ENCODE assay signal across 1 cellular context in the genomic region with DNA sequence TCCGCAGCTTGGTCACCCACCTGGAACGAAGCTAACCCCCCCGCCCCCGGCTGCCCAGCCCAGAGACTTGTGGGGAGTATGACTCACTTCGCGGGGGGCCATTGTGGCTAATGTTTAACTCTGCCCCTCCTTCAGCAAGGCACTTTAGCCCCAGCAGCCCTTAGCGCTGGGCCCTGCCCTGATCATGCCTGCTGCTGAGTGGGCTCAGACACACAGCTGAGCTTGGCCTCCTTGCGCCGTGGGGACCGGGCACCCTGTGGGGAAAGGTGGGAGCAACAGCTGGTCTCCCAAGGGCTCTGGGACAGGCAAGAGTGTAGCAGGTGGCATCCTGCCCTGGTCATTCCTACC.
TF ChIP-seq lines count a peak whose summit lies in the region.

No MANE protein-coding gene starts in this region.

TF ChIP-seq in HepG2, 621 proteins besides CTCF, POLR2A, EP300 and RAD21 (continued from another document and continues in another):
- TF ChIP-seq, protein P1, sequence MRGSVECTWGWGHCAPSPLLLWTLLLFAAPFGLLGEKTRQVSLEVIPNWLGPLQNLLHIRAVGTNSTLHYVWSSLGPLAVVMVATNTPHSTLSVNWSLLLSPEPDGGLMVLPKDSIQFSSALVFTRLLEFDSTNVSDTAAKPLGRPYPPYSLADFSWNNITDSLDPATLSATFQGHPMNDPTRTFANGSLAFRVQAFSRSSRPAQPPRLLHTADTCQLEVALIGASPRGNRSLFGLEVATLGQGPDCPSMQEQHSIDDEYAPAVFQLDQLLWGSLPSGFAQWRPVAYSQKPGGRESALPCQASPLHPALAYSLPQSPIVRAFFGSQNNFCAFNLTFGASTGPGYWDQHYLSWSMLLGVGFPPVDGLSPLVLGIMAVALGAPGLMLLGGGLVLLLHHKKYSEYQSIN (CRISPR knock-in tag; IDR thresholded peaks at IDR 0.05; ENCODE audit: borderline replicate concordance), result no peak
- TF ChIP-seq ZNF564 (CRISPR knock-in tag; IDR thresholded peaks at IDR 0.05) (no peak), ZC3H4 (CRISPR knock-in tag; IDR thresholded peaks at IDR 0.05; ENCODE audit: borderline replicate concordance) (no peak), BRD4 (CRISPR knock-in tag; IDR thresholded peaks at IDR 0.05) (peak; percentile 59), ZNF788 (CRISPR knock-in tag; IDR thresholded peaks at IDR 0.05; ENCODE audit: borderline replicate concordance) (peak; percentile 45; the same call in 1 of the 2 replicates), CBFB (CRISPR knock-in tag; IDR thresholded peaks at IDR 0.05) (0 out of 2 replicates have a peak, but pooled peaks have one; percentile 27), SMC3 (IDR thresholded peaks at IDR 0.05; ENCODE audit: low read length) (no peak), ZBTB7B (CRISPR knock-in tag; IDR thresholded peaks at IDR 0.05) (peak; percentile 73), CBX1 (IDR thresholded peaks at IDR 0.05; ENCODE audit: low read depth) (no peak), GABPB1 (CRISPR knock-in tag; IDR thresholded peaks at IDR 0.05) (peak; percentile 51), U2AF1 (optimal IDR thresholded peaks at IDR 0.05; ENCODE audit: low read depth, low read length) (no peak), MAFG (CRISPR knock-in tag; IDR thresholded peaks at IDR 0.05) (no peak), ZBTB38 (CRISPR knock-in tag; IDR thresholded peaks at IDR 0.05) (peak; percentile 65; the same call in 1 of the 2 replicates), ZNF331 (CRISPR knock-in tag; IDR thresholded peaks at IDR 0.05) (peak; percentile 58), TBP (CRISPR knock-in tag; IDR thresholded peaks at IDR 0.05) (no peak), ZNF350 (CRISPR knock-in tag; IDR thresholded peaks at IDR 0.05; ENCODE audit: borderline replicate concordance, low read depth) (peak; percentile 79; the same call in 1 of the 2 replicates), ELF3 (CRISPR knock-in tag; IDR thresholded peaks at IDR 0.05) (no peak), ZNF547 (CRISPR knock-in tag; IDR thresholded peaks at IDR 0.05) (no peak; the same call in 1 of the 2 replicates), AKAP8 (CRISPR knock-in tag; IDR thresholded peaks at IDR 0.05) (0 out of 2 replicates have a peak, but pooled peaks have one; percentile 30), STAT5B (CRISPR knock-in tag; IDR thresholded peaks at IDR 0.05) (no peak), GABPA (IDR thresholded peaks at IDR 0.05; ENCODE audit: low read depth, low read length) (no peak), GABPA (CRISPR knock-in tag; IDR thresholded peaks at IDR 0.05; ENCODE audit: low read depth) (no peak), ZC3H13 (CRISPR knock-in tag; IDR thresholded peaks at IDR 0.05) (no peak), DNMT1 (CRISPR knock-in tag; IDR thresholded peaks at IDR 0.05) (no peak), SP1 (IDR thresholded peaks at IDR 0.05) (no peak), SP1 (CRISPR knock-in tag; IDR thresholded peaks at IDR 0.05) (no peak), PRMT3 (CRISPR knock-in tag; IDR thresholded peaks at IDR 0.05; ENCODE audit: borderline replicate concordance, low read depth) (no peak), BRCA1 (CRISPR knock-in tag; IDR thresholded peaks at IDR 0.05) (no peak), ZNF367 (CRISPR knock-in tag; IDR thresholded peaks at IDR 0.05; ENCODE audit: borderline replicate concordance) (no peak), TBX3 (IDR thresholded peaks at IDR 0.05; ENCODE audit: borderline replicate concordance) (no peak), KAT8 (CRISPR knock-in tag; IDR thresholded peaks at IDR 0.05) (peak; percentile 59; the same call in 1 of the 2 replicates), ZNF264 (CRISPR knock-in tag; IDR thresholded peaks at IDR 0.05) (0 out of 2 replicates have a peak, but pooled peaks have one; percentile 43), ZNF841 (CRISPR knock-in tag; IDR thresholded peaks at IDR 0.05; ENCODE audit: borderline replicate concordance) (no peak), MIER3 (CRISPR knock-in tag; IDR thresholded peaks at IDR 0.05; ENCODE audit: borderline replicate concordance) (no peak; the same call in 1 of the 2 replicates), ZBTB21 (CRISPR knock-in tag; IDR thresholded peaks at IDR 0.05) (no peak), ZSCAN29 (CRISPR knock-in tag; conservative IDR thresholded peaks at IDR 0.05) (no peak), NR1H2 (CRISPR knock-in tag; IDR thresholded peaks at IDR 0.05; ENCODE audit: borderline replicate concordance, low read depth) (no peak), ARNTL (CRISPR knock-in tag; IDR thresholded peaks at IDR 0.05) (no peak), ZNF552 (CRISPR knock-in tag; IDR thresholded peaks at IDR 0.05; ENCODE audit: borderline replicate concordance) (no peak), AGO1 (IDR thresholded peaks at IDR 0.05; ENCODE audit: low read depth, low read length, poor library complexity, severe bottlenecking) (no peak)
- TF ChIP-seq, protein P2, sequence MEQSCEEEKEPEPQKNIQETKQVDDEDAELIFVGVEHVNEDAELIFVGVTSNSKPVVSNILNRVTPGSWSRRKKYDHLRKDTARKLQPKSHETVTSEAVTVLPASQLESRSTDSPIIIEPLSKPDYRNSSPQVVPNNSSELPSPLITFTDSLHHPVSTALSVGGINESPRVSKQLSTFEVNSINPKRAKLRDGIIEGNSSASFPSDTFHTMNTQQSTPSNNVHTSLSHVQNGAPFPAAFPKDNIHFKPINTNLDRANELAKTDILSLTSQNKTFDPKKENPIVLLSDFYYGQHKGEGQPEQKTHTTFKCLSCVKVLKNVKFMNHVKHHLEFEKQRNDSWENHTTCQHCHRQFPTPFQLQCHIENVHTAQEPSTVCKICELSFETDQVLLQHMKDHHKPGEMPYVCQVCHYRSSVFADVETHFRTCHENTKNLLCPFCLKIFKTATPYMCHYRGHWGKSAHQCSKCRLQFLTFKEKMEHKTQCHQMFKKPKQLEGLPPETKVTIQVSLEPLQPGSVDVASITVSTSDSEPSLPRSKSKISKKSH (CRISPR knock-in tag; IDR thresholded peaks at IDR 0.05; ENCODE audit: borderline replicate concordance), result no peak; the same call in 1 of the 2 replicates
- TF ChIP-seq, protein P3, sequence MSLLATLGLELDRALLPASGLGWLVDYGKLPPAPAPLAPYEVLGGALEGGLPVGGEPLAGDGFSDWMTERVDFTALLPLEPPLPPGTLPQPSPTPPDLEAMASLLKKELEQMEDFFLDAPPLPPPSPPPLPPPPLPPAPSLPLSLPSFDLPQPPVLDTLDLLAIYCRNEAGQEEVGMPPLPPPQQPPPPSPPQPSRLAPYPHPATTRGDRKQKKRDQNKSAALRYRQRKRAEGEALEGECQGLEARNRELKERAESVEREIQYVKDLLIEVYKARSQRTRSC (CRISPR knock-in tag; IDR thresholded peaks at IDR 0.05; ENCODE audit: low read depth), result no peak
- TF ChIP-seq, protein P4, sequence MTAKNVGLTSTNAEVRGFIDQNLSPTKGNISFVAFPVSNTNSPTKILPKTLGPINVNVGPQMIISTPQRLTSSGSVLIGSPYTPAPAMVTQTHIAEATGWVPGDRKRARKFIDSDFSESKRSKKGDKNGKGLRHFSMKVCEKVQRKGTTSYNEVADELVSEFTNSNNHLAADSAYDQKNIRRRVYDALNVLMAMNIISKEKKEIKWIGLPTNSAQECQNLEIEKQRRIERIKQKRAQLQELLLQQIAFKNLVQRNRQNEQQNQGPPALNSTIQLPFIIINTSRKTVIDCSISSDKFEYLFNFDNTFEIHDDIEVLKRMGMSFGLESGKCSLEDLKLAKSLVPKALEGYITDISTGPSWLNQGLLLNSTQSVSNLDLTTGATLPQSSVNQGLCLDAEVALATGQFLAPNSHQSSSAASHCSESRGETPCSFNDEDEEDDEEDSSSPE (CRISPR knock-in tag; IDR thresholded peaks at IDR 0.05), result 0 out of 2 replicates have a peak, but pooled peaks have one; percentile 25
- TF ChIP-seq, protein P5, sequence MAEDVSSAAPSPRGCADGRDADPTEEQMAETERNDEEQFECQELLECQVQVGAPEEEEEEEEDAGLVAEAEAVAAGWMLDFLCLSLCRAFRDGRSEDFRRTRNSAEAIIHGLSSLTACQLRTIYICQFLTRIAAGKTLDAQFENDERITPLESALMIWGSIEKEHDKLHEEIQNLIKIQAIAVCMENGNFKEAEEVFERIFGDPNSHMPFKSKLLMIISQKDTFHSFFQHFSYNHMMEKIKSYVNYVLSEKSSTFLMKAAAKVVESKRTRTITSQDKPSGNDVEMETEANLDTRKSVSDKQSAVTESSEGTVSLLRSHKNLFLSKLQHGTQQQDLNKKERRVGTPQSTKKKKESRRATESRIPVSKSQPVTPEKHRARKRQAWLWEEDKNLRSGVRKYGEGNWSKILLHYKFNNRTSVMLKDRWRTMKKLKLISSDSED (CRISPR knock-in tag; IDR thresholded peaks at IDR 0.05), result no peak
- TF ChIP-seq, protein P6, sequence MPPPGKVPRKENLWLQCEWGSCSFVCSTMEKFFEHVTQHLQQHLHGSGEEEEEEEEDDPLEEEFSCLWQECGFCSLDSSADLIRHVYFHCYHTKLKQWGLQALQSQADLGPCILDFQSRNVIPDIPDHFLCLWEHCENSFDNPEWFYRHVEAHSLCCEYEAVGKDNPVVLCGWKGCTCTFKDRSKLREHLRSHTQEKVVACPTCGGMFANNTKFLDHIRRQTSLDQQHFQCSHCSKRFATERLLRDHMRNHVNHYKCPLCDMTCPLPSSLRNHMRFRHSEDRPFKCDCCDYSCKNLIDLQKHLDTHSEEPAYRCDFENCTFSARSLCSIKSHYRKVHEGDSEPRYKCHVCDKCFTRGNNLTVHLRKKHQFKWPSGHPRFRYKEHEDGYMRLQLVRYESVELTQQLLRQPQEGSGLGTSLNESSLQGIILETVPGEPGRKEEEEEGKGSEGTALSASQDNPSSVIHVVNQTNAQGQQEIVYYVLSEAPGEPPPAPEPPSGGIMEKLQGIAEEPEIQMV (CRISPR knock-in tag; IDR thresholded peaks at IDR 0.05; ENCODE audit: low read depth), result no peak; the same call in 1 of the 2 replicates
- TF ChIP-seq, protein P7, sequence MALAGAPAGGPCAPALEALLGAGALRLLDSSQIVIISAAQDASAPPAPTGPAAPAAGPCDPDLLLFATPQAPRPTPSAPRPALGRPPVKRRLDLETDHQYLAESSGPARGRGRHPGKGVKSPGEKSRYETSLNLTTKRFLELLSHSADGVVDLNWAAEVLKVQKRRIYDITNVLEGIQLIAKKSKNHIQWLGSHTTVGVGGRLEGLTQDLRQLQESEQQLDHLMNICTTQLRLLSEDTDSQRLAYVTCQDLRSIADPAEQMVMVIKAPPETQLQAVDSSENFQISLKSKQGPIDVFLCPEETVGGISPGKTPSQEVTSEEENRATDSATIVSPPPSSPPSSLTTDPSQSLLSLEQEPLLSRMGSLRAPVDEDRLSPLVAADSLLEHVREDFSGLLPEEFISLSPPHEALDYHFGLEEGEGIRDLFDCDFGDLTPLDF (CRISPR knock-in tag; IDR thresholded peaks at IDR 0.05), result no peak
- TF ChIP-seq, protein P8, sequence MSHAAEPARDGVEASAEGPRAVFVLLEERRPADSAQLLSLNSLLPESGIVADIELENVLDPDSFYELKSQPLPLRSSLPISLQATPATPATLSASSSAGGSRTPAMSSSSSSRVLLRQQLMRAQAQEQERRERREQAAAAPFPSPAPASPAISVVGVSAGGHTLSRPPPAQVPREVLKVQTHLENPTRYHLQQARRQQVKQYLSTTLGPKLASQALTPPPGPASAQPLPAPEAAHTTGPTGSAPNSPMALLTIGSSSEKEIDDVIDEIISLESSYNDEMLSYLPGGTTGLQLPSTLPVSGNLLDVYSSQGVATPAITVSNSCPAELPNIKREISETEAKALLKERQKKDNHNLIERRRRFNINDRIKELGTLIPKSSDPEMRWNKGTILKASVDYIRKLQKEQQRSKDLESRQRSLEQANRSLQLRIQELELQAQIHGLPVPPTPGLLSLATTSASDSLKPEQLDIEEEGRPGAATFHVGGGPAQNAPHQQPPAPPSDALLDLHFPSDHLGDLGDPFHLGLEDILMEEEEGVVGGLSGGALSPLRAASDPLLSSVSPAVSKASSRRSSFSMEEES (CRISPR knock-in tag; IDR thresholded peaks at IDR 0.05), result 0 out of 2 replicates have a peak, but pooled peaks have one; percentile 31
- TF ChIP-seq, protein P9, sequence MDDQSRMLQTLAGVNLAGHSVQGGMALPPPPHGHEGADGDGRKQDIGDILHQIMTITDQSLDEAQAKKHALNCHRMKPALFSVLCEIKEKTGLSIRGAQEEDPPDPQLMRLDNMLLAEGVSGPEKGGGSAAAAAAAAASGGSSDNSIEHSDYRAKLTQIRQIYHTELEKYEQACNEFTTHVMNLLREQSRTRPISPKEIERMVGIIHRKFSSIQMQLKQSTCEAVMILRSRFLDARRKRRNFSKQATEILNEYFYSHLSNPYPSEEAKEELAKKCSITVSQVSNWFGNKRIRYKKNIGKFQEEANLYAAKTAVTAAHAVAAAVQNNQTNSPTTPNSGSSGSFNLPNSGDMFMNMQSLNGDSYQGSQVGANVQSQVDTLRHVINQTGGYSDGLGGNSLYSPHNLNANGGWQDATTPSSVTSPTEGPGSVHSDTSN (CRISPR knock-in tag; IDR thresholded peaks at IDR 0.05; ENCODE audit: borderline replicate concordance), result no peak
- TF ChIP-seq, protein P10, sequence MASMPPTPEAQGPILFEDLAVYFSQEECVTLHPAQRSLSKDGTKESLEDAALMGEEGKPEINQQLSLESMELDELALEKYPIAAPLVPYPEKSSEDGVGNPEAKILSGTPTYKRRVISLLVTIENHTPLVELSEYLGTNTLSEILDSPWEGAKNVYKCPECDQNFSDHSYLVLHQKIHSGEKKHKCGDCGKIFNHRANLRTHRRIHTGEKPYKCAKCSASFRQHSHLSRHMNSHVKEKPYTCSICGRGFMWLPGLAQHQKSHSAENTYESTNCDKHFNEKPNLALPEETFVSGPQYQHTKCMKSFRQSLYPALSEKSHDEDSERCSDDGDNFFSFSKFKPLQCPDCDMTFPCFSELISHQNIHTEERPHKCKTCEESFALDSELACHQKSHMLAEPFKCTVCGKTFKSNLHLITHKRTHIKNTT (CRISPR knock-in tag; IDR thresholded peaks at IDR 0.05), result no peak
- TF ChIP-seq, protein P11, sequence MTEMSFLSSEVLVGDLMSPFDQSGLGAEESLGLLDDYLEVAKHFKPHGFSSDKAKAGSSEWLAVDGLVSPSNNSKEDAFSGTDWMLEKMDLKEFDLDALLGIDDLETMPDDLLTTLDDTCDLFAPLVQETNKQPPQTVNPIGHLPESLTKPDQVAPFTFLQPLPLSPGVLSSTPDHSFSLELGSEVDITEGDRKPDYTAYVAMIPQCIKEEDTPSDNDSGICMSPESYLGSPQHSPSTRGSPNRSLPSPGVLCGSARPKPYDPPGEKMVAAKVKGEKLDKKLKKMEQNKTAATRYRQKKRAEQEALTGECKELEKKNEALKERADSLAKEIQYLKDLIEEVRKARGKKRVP (CRISPR knock-in tag; IDR thresholded peaks at IDR 0.05), result 0 out of 4 replicates have a peak, but pooled peaks of 1 of the 2 experiments have one; percentile 32
